Comparison of ENCODE assay signal across 8 cellular contexts in the genomic region with DNA sequence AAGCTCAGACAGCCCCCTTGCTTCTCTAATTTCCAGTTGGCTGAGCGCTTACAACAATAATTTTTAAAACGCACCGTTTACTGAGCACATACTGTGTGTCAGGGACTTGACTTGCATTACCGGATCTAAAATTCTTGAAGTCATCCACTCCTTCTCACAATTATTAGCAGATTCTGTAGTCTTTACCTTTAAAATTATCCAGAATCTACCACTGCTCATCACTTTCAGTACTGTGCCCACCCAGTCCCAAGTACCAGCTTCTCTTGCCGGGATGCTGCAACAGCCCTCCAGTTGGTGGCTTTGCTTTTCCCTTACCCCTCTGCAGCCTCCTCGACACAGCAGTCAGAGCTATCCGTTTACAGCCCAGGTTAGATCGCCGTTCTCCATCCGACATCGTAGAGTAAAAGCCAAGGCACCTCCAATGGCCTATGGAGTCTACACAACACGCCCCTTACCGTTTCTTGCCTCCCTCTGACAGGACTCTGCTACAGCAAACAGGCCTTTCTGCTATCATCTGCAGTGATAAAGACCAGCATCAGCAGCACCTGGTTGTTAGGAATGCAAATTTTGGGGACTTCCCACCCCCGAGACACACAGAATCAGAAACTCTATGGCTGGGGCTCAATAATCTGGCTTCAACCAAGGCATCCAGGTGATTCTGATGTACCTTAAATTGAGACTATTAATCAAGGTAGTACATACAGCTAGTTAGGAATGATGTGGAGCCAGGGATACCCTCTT.
DNase-seq lines count a peak whose midpoint lies in the region; ATAC-seq and TF ChIP-seq lines count a peak whose summit lies in the region.

No MANE protein-coding gene starts in this region.

- peaks cover 14% of the 10 kb centered on the region for H3K4me1 Mint-ChIP-seq in activated naive CD4-positive, alpha-beta T cell treated with anti-CD3 and anti-CD28 coated beads, Interleukin-2, amount 10 ng/mL, durations not matched to agents 7 days and 5 days

- H3K9me3 Mint-ChIP-seq in activated naive CD4-positive, alpha-beta T cell treated with anti-CD3 and anti-CD28 coated beads, Interleukin-2, amount 10 ng/mL, durations not matched to agents 7 days and 5 days = no peaks in the 10 kb centered on the region

- H3K4me1 ChIP-seq in Panc1 (ENCODE audit: control insufficient read depth, insufficient read depth, low read length) (peaks cover 8% of the 10 kb centered on the region; the same call in 1 of the 2 replicates), esophagus (ENCODE audit: control insufficient read depth in 2 of 2, insufficient read depth in 2 of 2, low read length in 1 of 2) (no peaks in the 10 kb centered on the region), trophoblast cell (ENCODE audit: control insufficient read depth in 1 of 2, insufficient read depth in 2 of 2, low read length in 2 of 2) (peaks cover 3 to 7% of the 10 kb centered on the region in 2 experiments)

- peak overlapping the region; percentile 55; the same call in 1 of the 2 replicates for H3K27ac ChIP-seq in Panc1 (ENCODE audit: low read length)
- H3K27ac ChIP-seq in esophagus (ENCODE audit: low read depth in 2 of 2, low read length in 1 of 2) = peak overlapping the region; percentile 14 to 48
- H3K27ac ChIP-seq in trophoblast cell (ENCODE audit: low read depth, low read length) = no peak overlapping the region

- H3K4me3 ChIP-seq in Panc1 (ENCODE audit: low read depth in 2 of 2, low read length in 2 of 2) (peak overlapping the region; percentile 63 to 78), esophagus (ENCODE audit: low read depth in 1 of 2, low read length in 2 of 2) (peak overlapping the region; percentile 49 to 58), trophoblast cell (ENCODE audit: low read depth, low read length) (peak overlapping the region; percentile 76)

- no peak overlapping the region for H3K4ac ChIP-seq in trophoblast cell (ENCODE audit: low read depth, low read length)

- H3K4me2 ChIP-seq in trophoblast cell (ENCODE audit: low read length) = peak overlapping the region; percentile 93

- no peak overlapping the region for H2AK5ac ChIP-seq in trophoblast cell (ENCODE audit: low read length)

- H3K9me3 ChIP-seq in Panc1 (ENCODE audit: control insufficient read depth, insufficient read depth, low read depth, low read length) = no peaks in the 10 kb centered on the region
- H3K9me3 ChIP-seq in esophagus (ENCODE audit: control insufficient read depth in 2 of 2, insufficient read depth in 1 of 2, low read depth in 1 of 2, low read length in 1 of 2) = no peaks in the 10 kb centered on the region
- no peaks in the 10 kb centered on the region for H3K9me3 ChIP-seq in trophoblast cell (ENCODE audit: insufficient read depth, low read depth, low read length)

- peak overlapping the region; percentile 77 for H3K4me3 Mint-ChIP-seq in activated naive CD4-positive, alpha-beta T cell treated with anti-CD3 and anti-CD28 coated beads, Interleukin-2, amount 10 ng/mL, durations not matched to agents 7 days and 5 days

- no peak overlapping the region for H4K12ac ChIP-seq in trophoblast cell (ENCODE audit: low read depth, low read length)

- intact Hi-C loops in Panc1 (cut with micrococcal nuclease; ENCODE audit: unreplicated experiment) = no loop called here

- H3K27me3 ChIP-seq in Panc1 (ENCODE audit: control insufficient read depth, insufficient read depth, low read length) (peaks cover 5% of the 10 kb centered on the region), esophagus (ENCODE audit: control insufficient read depth in 1 of 2, insufficient read depth in 2 of 2, low read length in 2 of 2) (no peaks in the 10 kb centered on the region), trophoblast cell (ENCODE audit: insufficient read depth, low read length) (no peaks in the 10 kb centered on the region)

- no peak for DNase-seq in activated naive CD4-positive, alpha-beta T cell treated with anti-CD3 and anti-CD28 coated beads, Interleukin-2, amount 10 ng/mL, durations not matched to agents 7 days and 5 days
- DNase-seq in activated naive CD4-positive, alpha-beta T cell treated with anti-CD3 and anti-CD28 coated beads, Interleukin-2, amount 50 U/mL, for 16 hours = no peak
- DNase-seq in Panc1 (ENCODE audit: low read depth, low spot score) (no peak), trophoblast cell (no peak), GDM1 (lab: John Stamatoyannopoulos, UW) (no peak), HuH-7.5 (ENCODE audit: low spot score) (no peak)
- DNase-seq in activated CD4-positive, CD25-positive, alpha-beta regulatory T cell treated with anti-CD3 and anti-CD28 coated beads, Interleukin-2, amount 50 U/mL, for 72 hours = no peak

- no peak for TF ChIP-seq CTCF in Panc1 (IDR thresholded peaks at IDR 0.05)

- in situ Hi-C loops in Panc1 (cut with HindIII; ENCODE audit: low pct_unique_long_range_greater_than_20kb, low sequenced_read_pairs) = no loop called here

- POLR2A ChIA-PET in Panc1 (lab: Charles Lee) = no interaction called here

- peak overlapping the region; percentile 25 for H4K91ac ChIP-seq in trophoblast cell (ENCODE audit: low read depth, low read length)

- no peak overlapping the region for H3K23ac ChIP-seq in trophoblast cell (ENCODE audit: low read length)

- ATAC-seq in Panc1 = no peak

- no peak overlapping the region for H2BK5ac ChIP-seq in trophoblast cell (ENCODE audit: low read depth, low read length, poor library complexity)

- H3K27ac Mint-ChIP-seq in activated naive CD4-positive, alpha-beta T cell treated with anti-CD3 and anti-CD28 coated beads, Interleukin-2, amount 10 ng/mL, durations not matched to agents 7 days and 5 days = no peak overlapping the region

- peak overlapping the region; percentile 45 for H2AFZ ChIP-seq in trophoblast cell (ENCODE audit: insufficient read depth, low read length, poor library complexity)

- no peaks in the 10 kb centered on the region for H3K36me3 Mint-ChIP-seq in activated naive CD4-positive, alpha-beta T cell treated with anti-CD3 and anti-CD28 coated beads, Interleukin-2, amount 10 ng/mL, durations not matched to agents 7 days and 5 days

- H3K27me3 Mint-ChIP-seq in activated naive CD4-positive, alpha-beta T cell treated with anti-CD3 and anti-CD28 coated beads, Interleukin-2, amount 10 ng/mL, durations not matched to agents 7 days and 5 days = peaks cover 35% of the 10 kb centered on the region

- WGBS in esophagus, 2 donors = 52% methylated on average over 14 of the region's 14 CpGs
- WGBS in trophoblast cell (ENCODE audit: extremely low coverage, insufficient coverage, insufficient read length) = no CpG with 5 or more reads among the region's 14 CpGs

- H3K79me2 ChIP-seq in trophoblast cell (ENCODE audit: control insufficient read depth, insufficient read depth, low read length, poor library complexity) = no peaks in the 10 kb centered on the region

- no peak overlapping the region for H3K18ac ChIP-seq in trophoblast cell (ENCODE audit: low read length)

- H2BK120ac ChIP-seq in trophoblast cell (ENCODE audit: insufficient read depth, low read length, poor library complexity) = no peak overlapping the region

- H3K14ac ChIP-seq in trophoblast cell (ENCODE audit: low read length) = no peak overlapping the region

- BruUV-seq in Panc1 (replicated peaks; lab: Mats Ljungman, UMichigan) = no TSS peak

- no peak overlapping the region for H2BK12ac ChIP-seq in trophoblast cell (ENCODE audit: low read length)

- H4K8ac ChIP-seq in trophoblast cell (ENCODE audit: low read depth, low read length) = peak overlapping the region; percentile 57

- H3K79me1 ChIP-seq in trophoblast cell (ENCODE audit: low read length) = peaks cover 3% of the 10 kb centered on the region

- CTCF ChIA-PET in activated naive CD4-positive, alpha-beta T cell treated with anti-CD3 and anti-CD28 coated beads, Interleukin-2, amount 10 ng/mL, durations not matched to agents 7 days and 5 days (lab: Charles Lee) = no interaction called here
- CTCF ChIA-PET in Panc1 (lab: Charles Lee) = no interaction called here

- H3K36me3 ChIP-seq in Panc1 (ENCODE audit: control insufficient read depth, insufficient read depth, low read length) (no peaks in the 10 kb centered on the region), esophagus (ENCODE audit: control insufficient read depth in 2 of 2, insufficient read depth in 2 of 2, low read length in 1 of 2) (no peaks in the 10 kb centered on the region), trophoblast cell (ENCODE audit: control insufficient read depth in 1 of 2, insufficient read depth in 2 of 2, low read length in 2 of 2) (no peaks in the 10 kb centered on the region)

- peak overlapping the region; percentile 36 for H3K9ac ChIP-seq in trophoblast cell (ENCODE audit: low read length)
